In genomic region chr20:18057994-18058349, GRCh38 we compare ENCODE assay signal across 10 cellular contexts. TPM values are rescaled to one million over a fixed set of nuclear protein-coding genes. Genes with fewer than 3 reads are reported as not detected.
DNase-seq lines count a peak whose midpoint lies in the region; ATAC-seq and TF ChIP-seq lines count a peak whose summit lies in the region.
"Had no signal": no experiment of that assay in that cellular context is flagged by ENCODE, and none has a peak within 500 bp of the region (broad histone marks: within the 10 kb centered on the region; RNA-seq: fewer than 3 reads in every experiment).

No MANE protein-coding gene starts in this region.

- H3K27me3 Mint-ChIP-seq in activated T-cell treated with anti-CD3 and anti-CD28 coated beads, Interleukin-2, amount 50 U/mL, for 72 hours (ENCODE audit: low read depth) = peaks cover 70% of the 10 kb centered on the region
- peaks cover 69% of the 10 kb centered on the region for H3K27me3 Mint-ChIP-seq in activated T-cell treated with anti-CD3 and anti-CD28 coated beads, Interleukin-2, amount 50 U/mL, for 4 hours (ENCODE audit: low read depth)
- H3K27me3 Mint-ChIP-seq in WTC11 (ENCODE audit: low read depth) = peaks cover 33% of the 10 kb centered on the region

- H3K27ac Mint-ChIP-seq in activated T-cell treated with anti-CD3 and anti-CD28 coated beads, Interleukin-2, amount 50 U/mL, for 72 hours = no peak overlapping the region
- no peak overlapping the region for H3K27ac Mint-ChIP-seq in WTC11

- intact Hi-C loops in tibial artery (cut with DNase I; ENCODE audit: low total_unique reads) = no loop called here

- H3K9me3 Mint-ChIP-seq in activated T-cell treated with anti-CD3 and anti-CD28 coated beads, Interleukin-2, amount 50 U/mL, for 72 hours = no peaks in the 10 kb centered on the region
- H3K9me3 Mint-ChIP-seq in activated T-cell treated with anti-CD3 and anti-CD28 coated beads, Interleukin-2, amount 50 U/mL, for 4 hours = no peaks in the 10 kb centered on the region
- H3K9me3 Mint-ChIP-seq in WTC11 = no peaks in the 10 kb centered on the region

- POLR2A ChIA-PET in WTC11 (lab: Charles Lee) = interaction anchor here (0.7 to 1.5 kb wide), 2 partner anchors 63 to 118 kb away, joined by 3 read pairs; no protein-coding TSS in a partner anchor

- no peak for ATAC-seq in activated T-cell treated with anti-CD3 and anti-CD28 coated beads, Interleukin-2, amount 50 U/mL, for 72 hours (replicated peaks in 1 of 2)
- ATAC-seq in activated T-cell treated with anti-CD3 and anti-CD28 coated beads, Interleukin-2, amount 50 U/mL, for 4 hours = no peak
- ATAC-seq in WTC11 (no peak), GM18502 (IDR thresholded peaks at IDR 0.05; ENCODE audit: poor library complexity, unreplicated experiment) (no peak)

- peaks cover 0 to 87% of the 10 kb centered on the region in 2 donors for H3K27me3 ChIP-seq in tibial artery

- H3K36me3 ChIP-seq in tibial artery = no peaks in the 10 kb centered on the region

- H3K4me1 Mint-ChIP-seq in activated T-cell treated with anti-CD3 and anti-CD28 coated beads, Interleukin-2, amount 50 U/mL, for 72 hours (ENCODE audit: low read depth) = peaks cover 4% of the 10 kb centered on the region
- H3K4me1 Mint-ChIP-seq in activated T-cell treated with anti-CD3 and anti-CD28 coated beads, Interleukin-2, amount 50 U/mL, for 4 hours (ENCODE audit: low read depth) = peaks cover 10% of the 10 kb centered on the region
- peaks cover 29% of the 10 kb centered on the region for H3K4me1 Mint-ChIP-seq in WTC11

- TF ChIP-seq CTCF in WTC11 (IDR thresholded peaks at IDR 0.05) (no peak), tibial artery (IDR thresholded peaks at IDR 0.05) (no peak)

- CTCF ChIA-PET in WTC11 (lab: Charles Lee) = interaction anchor here (0.6 to 1.4 kb wide), 5 partner anchors 14 to 376 kb away, joined by 3 to 4 read pairs (median 3); partner anchors contain the start of gene RRBP1

- no peaks in the 10 kb centered on the region for H3K9me3 ChIP-seq in tibial artery

- peak overlapping the region; percentile 66 to 71 for H3K4me3 Mint-ChIP-seq in activated T-cell treated with anti-CD3 and anti-CD28 coated beads, Interleukin-2, amount 50 U/mL, for 72 hours
- no peak overlapping the region for H3K4me3 Mint-ChIP-seq in activated T-cell treated with anti-CD3 and anti-CD28 coated beads, Interleukin-2, amount 50 U/mL, for 4 hours
- peak overlapping the region; percentile 73 for H3K4me3 Mint-ChIP-seq in WTC11

- H3K4me1 ChIP-seq in tibial artery = peaks cover 0 to 38% (median 26%) of the 10 kb centered on the region in 4 donors

- H3K36me3 Mint-ChIP-seq in activated T-cell treated with anti-CD3 and anti-CD28 coated beads, Interleukin-2, amount 50 U/mL, for 72 hours (ENCODE audit: insufficient read depth in 2 of 2) = peaks cover 0 to 1% of the 10 kb centered on the region in 2 donors
- no peaks in the 10 kb centered on the region for H3K36me3 Mint-ChIP-seq in activated T-cell treated with anti-CD3 and anti-CD28 coated beads, Interleukin-2, amount 50 U/mL, for 4 hours (ENCODE audit: insufficient read depth)
- no peaks in the 10 kb centered on the region for H3K36me3 Mint-ChIP-seq in WTC11

- H3K4me3 ChIP-seq in tibial artery = peak overlapping the region; percentile 8 to 51

- DNase-seq in activated T-cell treated with anti-CD3 and anti-CD28 coated beads, Interleukin-2, amount 50 U/mL, for 72 hours = no peak
- no peak for DNase-seq in activated T-cell treated with anti-CD3 and anti-CD28 coated beads, Interleukin-2, amount 50 U/mL, for 4 hours
- DNase-seq in WTC11 (ENCODE audit: low spot score) (no peak), iPS-NIHi11 (ENCODE audit: low spot score) (peak; percentile 46), tibial artery (no peak), glomerular visceral epithelial cell (ENCODE audit: extremely low spot score) (no peak), NCI-H1694 treated with DMSO at 0.1 percent for 48 hours (lab: John Stamatoyannopoulos, UW) (no peak)
- DNase-seq: T-helper 2 cell had no signal

- no peak overlapping the region for H3K27ac ChIP-seq in tibial artery

TF ChIP-seq in WTC11, 78 proteins besides CTCF, POLR2A, EP300 and RAD21:
- TF ChIP-seq PRRX2 (CRISPR knock-in tag; IDR thresholded peaks at IDR 0.05) (no peak), TEAD1 (CRISPR knock-in tag; IDR thresholded peaks at IDR 0.05) (peak; percentile 39; the same call in 1 of the 2 replicates), ZBTB43 (CRISPR knock-in tag; IDR thresholded peaks at IDR 0.05) (0 out of 2 replicates have a peak, but pooled peaks have one; percentile 11), STAT6 (CRISPR knock-in tag; conservative IDR thresholded peaks at IDR 0.05; ENCODE audit: low read depth) (no peak), TP53 (CRISPR knock-in tag; IDR thresholded peaks at IDR 0.05) (0 out of 2 replicates have a peak, but pooled peaks have one; percentile 30)

RNA-seq across cellular contexts. Expression of gene OVOL2, which starts 0.3 kb away (rescaled TPM):
- under 1 TPM; 0.25 to 0.41 TPM for total RNA-seq in activated T-cell treated with anti-CD3 and anti-CD28 coated beads, Interleukin-2, amount 50 U/mL, for 72 hours
- total RNA-seq in activated T-cell treated with anti-CD3 and anti-CD28 coated beads, Interleukin-2, amount 50 U/mL, for 4 hours = not detected
- total RNA-seq in WTC11 (2021) = 9.8 to 11.0 TPM (median 10.4 TPM) in 3 replicates
- total RNA-seq: glomerular endothelial cell had no signal
